ENCODE assay signal across 19 cellular contexts in the genomic region with DNA sequence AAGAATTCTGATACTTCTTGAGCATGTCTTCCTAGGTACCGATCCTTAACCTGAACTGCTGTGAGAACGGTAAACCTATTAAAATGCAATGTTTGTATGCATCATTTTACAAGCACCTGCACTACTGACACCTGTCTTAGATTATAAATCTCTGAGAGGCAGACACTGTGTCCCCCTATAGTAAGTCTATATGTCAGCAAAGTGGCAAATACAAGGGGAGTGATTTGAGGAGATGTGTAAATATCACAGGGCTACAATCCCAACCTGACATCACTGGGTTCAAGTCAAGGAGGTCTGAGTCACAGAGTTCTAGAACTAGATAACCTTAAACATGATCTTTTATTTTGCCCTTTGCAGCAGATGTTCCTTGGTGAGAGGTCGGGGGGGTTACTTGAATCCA.
DNase-seq lines count a peak whose midpoint lies in the region; ATAC-seq and TF ChIP-seq lines count a peak whose summit lies in the region.
"Had no signal": no experiment of that assay in that cellular context is flagged by ENCODE, and none has a peak within 500 bp of the region (broad histone marks: within the 10 kb centered on the region; RNA-seq: fewer than 3 reads in every experiment).

No MANE protein-coding gene starts in this region.

- no peaks in the 10 kb centered on the region for H3K9me3 Mint-ChIP-seq in CD8-positive, alpha-beta T cell
- peaks cover 2% of the 10 kb centered on the region for H3K9me3 Mint-ChIP-seq in memory B cell

- no peaks in the 10 kb centered on the region for H3K36me3 ChIP-seq in CD8-positive, alpha-beta T cell (ENCODE audit: insufficient read depth, low read length)

- intact Hi-C loops in CD8-positive, alpha-beta T cell (cut with DNase I, micrococcal nuclease) = loop anchor here in 1 of 2 experiments (5.0 kb wide), 1 partner anchor 120 kb away; no protein-coding TSS in a partner anchor

- no peak overlapping the region for H3K27ac ChIP-seq in CD8-positive, alpha-beta T cell (ENCODE audit: low read depth, low read length)
- peak overlapping the region; percentile 59 for H3K27ac ChIP-seq in VCaP
- H3K27ac ChIP-seq: 22Rv1, HL-60 had no signal

- no peak for ATAC-seq in CD8-positive, alpha-beta T cell
- no peak for ATAC-seq in memory B cell (ENCODE audit: low read depth)
- ATAC-seq: GM12878 had no signal

- H3K27me3 ChIP-seq in CD8-positive, alpha-beta T cell (ENCODE audit: insufficient read depth, low read length) = no peaks in the 10 kb centered on the region
- H3K27me3 ChIP-seq: BLaER1 treated with 17β-estradiol and CSF1 and Interleukin-3, amounts not matched to agents 10 nM and 100 nM had no signal

- no peak for TF ChIP-seq CTCF in CD8-positive, alpha-beta T cell (IDR thresholded peaks at IDR 0.05)
- no peak for TF ChIP-seq CTCF in VCaP (conservative IDR thresholded peaks at IDR 0.05)

- H3K9me3 ChIP-seq in CD8-positive, alpha-beta T cell (ENCODE audit: low read length) = no peaks in the 10 kb centered on the region
- H3K9me3 ChIP-seq: BLaER1 treated with 17β-estradiol and CSF1 and Interleukin-3, amounts not matched to agents 10 nM and 100 nM had no signal

- CTCF ChIA-PET in CD8-positive, alpha-beta T cell (lab: Charles Lee) = no interaction called here

- H3K4me1 Mint-ChIP-seq in CD8-positive, alpha-beta T cell (ENCODE audit: low read depth) = peaks cover 45% of the 10 kb centered on the region
- H3K4me1 Mint-ChIP-seq in memory B cell = peaks cover 25% of the 10 kb centered on the region

- peaks cover 29% of the 10 kb centered on the region for H3K4me1 ChIP-seq in CD8-positive, alpha-beta T cell (ENCODE audit: insufficient read depth, low read length)

- DNase-seq in NCI-H510A treated with DMSO at 0.1 percent for 48 hours (lab: John Stamatoyannopoulos, UW) (peak; percentile 26), NCI-H510A (lab: John Stamatoyannopoulos, UW) (no peak), memory B cell (ENCODE audit: low spot score in 2 of 2) (no peak), NCI-H774 (lab: John Stamatoyannopoulos, UW) (no peak)
- no peak for DNase-seq in CD8-positive, alpha-beta T cell
- DNase-seq in central memory CD4-positive, alpha-beta T cell = no peak
- no peak for DNase-seq in activated CD8-positive, alpha-beta memory T cell treated with anti-CD3 and anti-CD28 coated beads, Interleukin-2, amount 50 U/mL, for 4 hours
- DNase-seq: DMS79, GM23248, KBM-7, NCI-H1048, NCI-H146, NCI-H2081 treated with DMSO at 0.1 percent for 48 hours, Right ventricle myocardium superior had no signal

- peaks cover 25% of the 10 kb centered on the region for H3K36me3 Mint-ChIP-seq in CD8-positive, alpha-beta T cell
- peaks cover 10% of the 10 kb centered on the region for H3K36me3 Mint-ChIP-seq in memory B cell

- H3K27me3 Mint-ChIP-seq in CD8-positive, alpha-beta T cell (ENCODE audit: low read depth) = no peaks in the 10 kb centered on the region
- H3K27me3 Mint-ChIP-seq in memory B cell = no peaks in the 10 kb centered on the region

- H3K4me3 Mint-ChIP-seq in CD8-positive, alpha-beta T cell = no peak overlapping the region
- H3K4me3 Mint-ChIP-seq in memory B cell = no peak overlapping the region

- POLR2A ChIA-PET in CD8-positive, alpha-beta T cell (lab: Charles Lee) = no interaction called here

- no peak overlapping the region for H3K4me3 ChIP-seq in CD8-positive, alpha-beta T cell (ENCODE audit: low read depth, low read length)
- H3K4me3 ChIP-seq: BLaER1 treated with 17β-estradiol and CSF1 and Interleukin-3, amounts not matched to agents 10 nM and 100 nM; GM12878; GM23248 had no signal

- peak overlapping the region; percentile 29 for H3K27ac Mint-ChIP-seq in CD8-positive, alpha-beta T cell
- peak overlapping the region; percentile 6 for H3K27ac Mint-ChIP-seq in memory B cell
